In the genomic region with DNA sequence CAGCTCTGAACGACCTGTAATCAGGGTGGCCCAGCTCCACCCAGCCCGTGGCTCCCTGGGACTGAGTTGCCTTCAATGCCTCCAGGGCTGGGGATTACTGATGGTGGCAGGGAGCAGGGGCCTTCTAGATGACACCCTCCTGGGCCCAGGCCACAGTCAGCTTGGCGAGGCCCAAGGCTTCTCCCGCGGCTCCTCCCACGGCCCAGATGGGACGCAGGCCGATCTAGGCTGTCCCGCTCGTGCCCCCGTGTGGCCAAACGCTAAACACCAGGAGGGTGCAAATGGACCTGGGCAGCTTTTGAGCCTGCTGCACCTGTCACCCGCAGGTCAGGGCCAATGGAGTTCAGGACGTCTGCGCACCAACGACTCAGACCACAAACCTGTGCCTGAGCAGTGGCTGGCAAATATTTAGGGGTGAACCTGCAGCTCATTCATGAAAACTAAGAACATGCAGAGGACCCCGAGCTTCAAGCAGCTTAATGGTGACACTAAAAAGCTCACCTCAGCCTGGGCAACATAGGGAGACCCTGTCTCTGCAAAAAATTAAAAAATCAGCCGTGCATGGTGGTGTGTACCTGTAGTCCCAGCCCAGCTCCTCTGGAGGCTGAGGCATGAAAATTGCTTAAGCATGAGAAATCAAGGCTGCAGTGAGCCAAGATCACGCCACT, we compare ENCODE assay signal across 1 cellular context.
A peak's percentile ranks its signal among the peaks of the same experiment; 100 is the strongest.
TF ChIP-seq lines count a peak whose summit lies in the region.

No MANE protein-coding gene starts in this region.

TF ChIP-seq in HepG2, 621 proteins besides CTCF, POLR2A, EP300 and RAD21 (continued from another document and continues in another):
- TF ChIP-seq ZBTB37 (CRISPR knock-in tag; IDR thresholded peaks at IDR 0.05) (0 out of 2 replicates have a peak, but pooled peaks have one; percentile 47), ZNF274 (CRISPR knock-in tag; IDR thresholded peaks at IDR 0.05) (peak; percentile 78), ZBTB44 (CRISPR knock-in tag; IDR thresholded peaks at IDR 0.05) (no peak), FOXC1 (CRISPR knock-in tag; IDR thresholded peaks at IDR 0.05; ENCODE audit: borderline replicate concordance) (peak; percentile 55; the same call in 1 of the 2 replicates), ZSCAN9 (CRISPR knock-in tag; IDR thresholded peaks at IDR 0.05; ENCODE audit: borderline replicate concordance) (peak; percentile 63; the same call in 1 of the 2 replicates), ZFP36L1 (CRISPR knock-in tag; IDR thresholded peaks at IDR 0.05) (peak; percentile 50; the same call in 1 of the 2 replicates), HNRNPLL (IDR thresholded peaks at IDR 0.05; ENCODE audit: low read depth, low read length, poor library complexity, severe bottlenecking) (peak; percentile 39), ZBTB7B (CRISPR knock-in tag; IDR thresholded peaks at IDR 0.05) (no peak), MTA1 (CRISPR knock-in tag; IDR thresholded peaks at IDR 0.05; ENCODE audit: borderline replicate concordance) (peak; percentile 32; the same call in 1 of the 2 replicates), KDM3A (CRISPR knock-in tag; IDR thresholded peaks at IDR 0.05; ENCODE audit: low read depth) (peak; percentile 70; the same call in 1 of the 2 replicates), ZNF790 (CRISPR knock-in tag; IDR thresholded peaks at IDR 0.05; ENCODE audit: borderline replicate concordance) (0 out of 2 replicates have a peak, but pooled peaks have one; percentile 52), ZNF124 (CRISPR knock-in tag; IDR thresholded peaks at IDR 0.05) (0 out of 2 replicates have a peak, but pooled peaks have one; percentile 56), ZNF501 (CRISPR knock-in tag; IDR thresholded peaks at IDR 0.05) (peak; percentile 71), AGO1 (IDR thresholded peaks at IDR 0.05; ENCODE audit: low read depth, low read length, poor library complexity, severe bottlenecking) (peak; percentile 59), ZNF496 (CRISPR knock-in tag; IDR thresholded peaks at IDR 0.05; ENCODE audit: insufficient replicate concordance) (no peak), ZNF430 (CRISPR knock-in tag; IDR thresholded peaks at IDR 0.05) (no peak), ERF (CRISPR knock-in tag; IDR thresholded peaks at IDR 0.05) (peak; percentile 76), ZIK1 (CRISPR knock-in tag; IDR thresholded peaks at IDR 0.05; ENCODE audit: borderline replicate concordance, low read depth) (0 out of 2 replicates have a peak, but pooled peaks have one; percentile 58), ZNF839 (CRISPR knock-in tag; IDR thresholded peaks at IDR 0.05; ENCODE audit: borderline replicate concordance) (peak; percentile 51; the same call in 1 of the 2 replicates), ELF1 (CRISPR knock-in tag; IDR thresholded peaks at IDR 0.05) (0 out of 2 replicates have a peak, but pooled peaks have one; percentile 22), ADNP (CRISPR knock-in tag; IDR thresholded peaks at IDR 0.05) (no peak), MYC (CRISPR knock-in tag; IDR thresholded peaks at IDR 0.05; ENCODE audit: borderline replicate concordance) (peak; percentile 48; the same call in 1 of the 2 replicates), ZNF780A (CRISPR knock-in tag; IDR thresholded peaks at IDR 0.05) (no peak), ZNF670 (CRISPR knock-in tag; IDR thresholded peaks at IDR 0.05; ENCODE audit: borderline replicate concordance) (0 out of 2 replicates have a peak, but pooled peaks have one; percentile 26), ZNF788 (CRISPR knock-in tag; IDR thresholded peaks at IDR 0.05; ENCODE audit: borderline replicate concordance) (peak; percentile 83; the same call in 1 of the 2 replicates), SKI (IDR thresholded peaks at IDR 0.05; ENCODE audit: partially characterized antibody) (peak; percentile 42), ESRRA (CRISPR knock-in tag; IDR thresholded peaks at IDR 0.05; ENCODE audit: low read depth) (0 out of 2 replicates have a peak, but pooled peaks have one; percentile 39), ISL2 (CRISPR knock-in tag; IDR thresholded peaks at IDR 0.05) (no peak), MAZ (IDR thresholded peaks at IDR 0.05; ENCODE audit: borderline replicate concordance, low read depth, low read length) (peak; percentile 42; the same call in 1 of the 2 replicates), MAZ (CRISPR knock-in tag; IDR thresholded peaks at IDR 0.05; ENCODE audit: low read depth) (peak; percentile 38; the same call in 1 of the 2 replicates), HNF4A (CRISPR knock-in tag; IDR thresholded peaks at IDR 0.05) (peak; percentile 60), ARHGAP35 (CRISPR knock-in tag; IDR thresholded peaks at IDR 0.05; ENCODE audit: borderline replicate concordance) (no peak), HOXA5 (CRISPR knock-in tag; IDR thresholded peaks at IDR 0.05) (no peak; the same call in 1 of the 2 replicates)
- TF ChIP-seq, protein P1, sequence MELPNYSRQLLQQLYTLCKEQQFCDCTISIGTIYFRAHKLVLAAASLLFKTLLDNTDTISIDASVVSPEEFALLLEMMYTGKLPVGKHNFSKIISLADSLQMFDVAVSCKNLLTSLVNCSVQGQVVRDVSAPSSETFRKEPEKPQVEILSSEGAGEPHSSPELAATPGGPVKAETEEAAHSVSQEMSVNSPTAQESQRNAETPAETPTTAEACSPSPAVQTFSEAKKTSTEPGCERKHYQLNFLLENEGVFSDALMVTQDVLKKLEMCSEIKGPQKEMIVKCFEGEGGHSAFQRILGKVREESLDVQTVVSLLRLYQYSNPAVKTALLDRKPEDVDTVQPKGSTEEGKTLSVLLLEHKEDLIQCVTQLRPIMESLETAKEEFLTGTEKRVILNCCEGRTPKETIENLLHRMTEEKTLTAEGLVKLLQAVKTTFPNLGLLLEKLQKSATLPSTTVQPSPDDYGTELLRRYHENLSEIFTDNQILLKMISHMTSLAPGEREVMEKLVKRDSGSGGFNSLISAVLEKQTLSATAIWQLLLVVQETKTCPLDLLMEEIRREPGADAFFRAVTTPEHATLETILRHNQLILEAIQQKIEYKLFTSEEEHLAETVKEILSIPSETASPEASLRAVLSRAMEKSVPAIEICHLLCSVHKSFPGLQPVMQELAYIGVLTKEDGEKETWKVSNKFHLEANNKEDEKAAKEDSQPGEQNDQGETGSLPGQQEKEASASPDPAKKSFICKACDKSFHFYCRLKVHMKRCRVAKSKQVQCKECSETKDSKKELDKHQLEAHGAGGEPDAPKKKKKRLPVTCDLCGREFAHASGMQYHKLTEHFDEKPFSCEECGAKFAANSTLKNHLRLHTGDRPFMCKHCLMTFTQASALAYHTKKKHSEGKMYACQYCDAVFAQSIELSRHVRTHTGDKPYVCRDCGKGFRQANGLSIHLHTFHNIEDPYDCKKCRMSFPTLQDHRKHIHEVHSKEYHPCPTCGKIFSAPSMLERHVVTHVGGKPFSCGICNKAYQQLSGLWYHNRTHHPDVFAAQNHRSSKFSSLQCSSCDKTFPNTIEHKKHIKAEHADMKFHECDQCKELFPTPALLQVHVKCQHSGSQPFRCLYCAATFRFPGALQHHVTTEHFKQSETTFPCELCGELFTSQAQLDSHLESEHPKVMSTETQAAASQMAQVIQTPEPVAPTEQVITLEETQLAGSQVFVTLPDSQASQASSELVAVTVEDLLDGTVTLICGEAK (IDR thresholded peaks at IDR 0.05), result no peak
- TF ChIP-seq, protein P1 (CRISPR knock-in tag; IDR thresholded peaks at IDR 0.05), result no peak
- TF ChIP-seq, protein P2, sequence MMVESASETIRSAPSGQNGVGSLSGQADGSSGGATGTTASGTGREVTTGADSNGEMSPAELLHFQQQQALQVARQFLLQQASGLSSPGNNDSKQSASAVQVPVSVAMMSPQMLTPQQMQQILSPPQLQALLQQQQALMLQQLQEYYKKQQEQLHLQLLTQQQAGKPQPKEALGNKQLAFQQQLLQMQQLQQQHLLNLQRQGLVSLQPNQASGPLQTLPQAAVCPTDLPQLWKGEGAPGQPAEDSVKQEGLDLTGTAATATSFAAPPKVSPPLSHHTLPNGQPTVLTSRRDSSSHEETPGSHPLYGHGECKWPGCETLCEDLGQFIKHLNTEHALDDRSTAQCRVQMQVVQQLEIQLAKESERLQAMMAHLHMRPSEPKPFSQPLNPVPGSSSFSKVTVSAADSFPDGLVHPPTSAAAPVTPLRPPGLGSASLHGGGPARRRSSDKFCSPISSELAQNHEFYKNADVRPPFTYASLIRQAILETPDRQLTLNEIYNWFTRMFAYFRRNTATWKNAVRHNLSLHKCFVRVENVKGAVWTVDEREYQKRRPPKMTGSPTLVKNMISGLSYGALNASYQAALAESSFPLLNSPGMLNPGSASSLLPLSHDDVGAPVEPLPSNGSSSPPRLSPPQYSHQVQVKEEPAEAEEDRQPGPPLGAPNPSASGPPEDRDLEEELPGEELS (CRISPR knock-in tag; IDR thresholded peaks at IDR 0.05), result peak; percentile 35; the same call in 1 of the 2 replicates
- TF ChIP-seq, protein P3, sequence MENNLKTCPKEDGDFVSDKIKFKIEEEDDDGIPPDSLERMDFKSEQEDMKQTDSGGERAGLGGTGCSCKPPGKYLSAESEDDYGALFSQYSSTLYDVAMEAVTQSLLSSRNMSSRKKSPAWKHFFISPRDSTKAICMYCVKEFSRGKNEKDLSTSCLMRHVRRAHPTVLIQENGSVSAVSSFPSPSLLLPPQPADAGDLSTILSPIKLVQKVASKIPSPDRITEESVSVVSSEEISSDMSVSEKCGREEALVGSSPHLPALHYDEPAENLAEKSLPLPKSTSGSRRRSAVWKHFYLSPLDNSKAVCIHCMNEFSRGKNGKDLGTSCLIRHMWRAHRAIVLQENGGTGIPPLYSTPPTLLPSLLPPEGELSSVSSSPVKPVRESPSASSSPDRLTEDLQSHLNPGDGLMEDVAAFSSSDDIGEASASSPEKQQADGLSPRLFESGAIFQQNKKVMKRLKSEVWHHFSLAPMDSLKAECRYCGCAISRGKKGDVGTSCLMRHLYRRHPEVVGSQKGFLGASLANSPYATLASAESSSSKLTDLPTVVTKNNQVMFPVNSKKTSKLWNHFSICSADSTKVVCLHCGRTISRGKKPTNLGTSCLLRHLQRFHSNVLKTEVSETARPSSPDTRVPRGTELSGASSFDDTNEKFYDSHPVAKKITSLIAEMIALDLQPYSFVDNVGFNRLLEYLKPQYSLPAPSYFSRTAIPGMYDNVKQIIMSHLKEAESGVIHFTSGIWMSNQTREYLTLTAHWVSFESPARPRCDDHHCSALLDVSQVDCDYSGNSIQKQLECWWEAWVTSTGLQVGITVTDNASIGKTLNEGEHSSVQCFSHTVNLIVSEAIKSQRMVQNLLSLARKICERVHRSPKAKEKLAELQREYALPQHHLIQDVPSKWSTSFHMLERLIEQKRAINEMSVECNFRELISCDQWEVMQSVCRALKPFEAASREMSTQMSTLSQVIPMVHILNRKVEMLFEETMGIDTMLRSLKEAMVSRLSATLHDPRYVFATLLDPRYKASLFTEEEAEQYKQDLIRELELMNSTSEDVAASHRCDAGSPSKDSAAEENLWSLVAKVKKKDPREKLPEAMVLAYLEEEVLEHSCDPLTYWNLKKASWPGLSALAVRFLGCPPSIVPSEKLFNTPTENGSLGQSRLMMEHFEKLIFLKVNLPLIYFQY (CRISPR knock-in tag; IDR thresholded peaks at IDR 0.05; ENCODE audit: borderline replicate concordance), result peak; percentile 96
- TF ChIP-seq, protein P4, sequence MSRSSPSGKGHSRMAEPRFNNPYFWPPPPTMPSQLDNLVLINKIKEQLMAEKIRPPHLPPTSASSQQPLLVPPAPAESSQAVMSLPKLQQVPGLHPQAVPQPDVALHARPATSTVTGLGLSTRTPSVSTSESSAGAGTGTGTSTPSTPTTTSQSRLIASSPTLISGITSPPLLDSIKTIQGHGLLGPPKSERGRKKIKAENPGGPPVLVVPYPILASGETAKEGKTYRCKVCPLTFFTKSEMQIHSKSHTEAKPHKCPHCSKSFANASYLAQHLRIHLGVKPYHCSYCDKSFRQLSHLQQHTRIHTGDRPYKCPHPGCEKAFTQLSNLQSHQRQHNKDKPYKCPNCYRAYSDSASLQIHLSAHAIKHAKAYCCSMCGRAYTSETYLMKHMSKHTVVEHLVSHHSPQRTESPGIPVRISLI (CRISPR knock-in tag; IDR thresholded peaks at IDR 0.05; ENCODE audit: borderline replicate concordance), result peak; percentile 60; the same call in 1 of the 2 replicates
